Comparison of ENCODE assay signal across 26 cellular contexts in genomic region chr20:21665687-21666446, GRCh38. TPM values are rescaled to one million over a fixed set of nuclear protein-coding genes. Genes with fewer than 3 reads are reported as not detected.
"Had no signal": no experiment of that assay in that cellular context is flagged by ENCODE, and none has a peak within 500 bp of the region (broad histone marks: within the 10 kb centered on the region; RNA-seq: fewer than 3 reads in every experiment).

No MANE protein-coding gene starts in this region.

- H3K4me1 Mint-ChIP-seq: activated naive CD8-positive, alpha-beta T cell treated with anti-CD3 and anti-CD28 coated beads, Interleukin-2, amount 10 ng/mL, durations not matched to agents 7 days and 5 days; naive thymus-derived CD8-positive, alpha-beta T cell; neural progenitor cell had no signal

- H3K4me3 Mint-ChIP-seq: activated naive CD4-positive, alpha-beta T cell treated with anti-CD3 and anti-CD28 coated beads for 36 hours; activated naive CD8-positive, alpha-beta T cell treated with anti-CD3 and anti-CD28 coated beads, Interleukin-2, amount 10 ng/mL, durations not matched to agents 7 days and 5 days; activated T-cell treated with anti-CD3 and anti-CD28 coated beads, Interleukin-2, amount 50 U/mL, for 72 hours; naive thymus-derived CD8-positive, alpha-beta T cell; neural progenitor cell; WTC11 had no signal

- H3K27me3 Mint-ChIP-seq: activated naive CD8-positive, alpha-beta T cell treated with anti-CD3 and anti-CD28 coated beads, Interleukin-2, amount 10 ng/mL, durations not matched to agents 7 days and 5 days had no signal

- H3K27ac ChIP-seq: cardiac muscle cell, heart left ventricle, lower lobe of right lung, neural progenitor cell, prostate gland had no signal

- ATAC-seq: activated T-cell treated with anti-CD3 and anti-CD28 coated beads, Interleukin-2, amount 50 U/mL, for 72 hours; heart left ventricle; left lobe of liver; lower lobe of right lung; naive thymus-derived CD8-positive, alpha-beta T cell; WTC11 had no signal

- H3K9me3 Mint-ChIP-seq: activated naive CD4-positive, alpha-beta T cell treated with anti-CD3 and anti-CD28 coated beads for 36 hours; activated naive CD8-positive, alpha-beta T cell treated with anti-CD3 and anti-CD28 coated beads, Interleukin-2, amount 10 ng/mL, durations not matched to agents 7 days and 5 days; activated T-cell treated with anti-CD3 and anti-CD28 coated beads, Interleukin-2, amount 50 U/mL, for 72 hours; WTC11 had no signal

- DNase-seq: activated CD4-positive, alpha-beta T cell treated with anti-CD3 and anti-CD28 coated beads, Interleukin-2, amount 50 U/mL, for 4 hours; activated CD8-positive, alpha-beta memory T cell treated with anti-CD3 and anti-CD28 coated beads, Interleukin-2, amount 50 U/mL, for 48 hours; activated effector memory CD4-positive, alpha-beta T cell treated with Interleukin-2 at 50 U/mL for 16 hours; activated naive CD4-positive, alpha-beta T cell treated with anti-CD3 and anti-CD28 coated beads for 36 hours; activated naive CD8-positive, alpha-beta T cell treated with anti-CD3 and anti-CD28 coated beads, Interleukin-2, amount 10 ng/mL, durations not matched to agents 7 days and 5 days; activated T-cell treated with anti-CD3 and anti-CD28 coated beads, Interleukin-2, amount 50 U/mL, for 72 hours; amniotic stem cell; cortex of kidney; heart left ventricle; lower lobe of right lung; naive thymus-derived CD8-positive, alpha-beta T cell; stimulated activated CD4-positive, alpha-beta T cell treated with anti-CD3 and anti-CD28 coated beads, Interleukin-2, amount 100 ng/mL, for 48 hours; stimulated activated naive CD4-positive, alpha-beta T cell treated with Interleukin-2 at 50 U/mL for 16 hours; T-helper 9 cell had no signal

- H3K27ac Mint-ChIP-seq: activated naive CD4-positive, alpha-beta T cell treated with anti-CD3 and anti-CD28 coated beads for 36 hours; activated naive CD8-positive, alpha-beta T cell treated with anti-CD3 and anti-CD28 coated beads, Interleukin-2, amount 10 ng/mL, durations not matched to agents 7 days and 5 days; activated T-cell treated with anti-CD3 and anti-CD28 coated beads, Interleukin-2, amount 50 U/mL, for 72 hours; naive thymus-derived CD8-positive, alpha-beta T cell; neural progenitor cell; WTC11 had no signal

- FAIRE-seq: endometrium, keratinocyte had no signal

- H3K36me3 ChIP-seq: cardiac muscle cell, heart left ventricle, lower lobe of right lung, neural progenitor cell, prostate gland had no signal

- H3K9ac ChIP-seq: neural progenitor cell had no signal

- H3K27me3 ChIP-seq: heart left ventricle had no signal

- H3K4me2 ChIP-seq: neural progenitor cell had no signal

- H3K9me3 ChIP-seq: heart left ventricle, lower lobe of right lung, prostate gland had no signal

- H3K4me3 ChIP-seq: cardiac muscle cell, heart left ventricle, lower lobe of right lung, neural progenitor cell, prostate gland had no signal

- H3K36me3 Mint-ChIP-seq: activated naive CD8-positive, alpha-beta T cell treated with anti-CD3 and anti-CD28 coated beads, Interleukin-2, amount 10 ng/mL, durations not matched to agents 7 days and 5 days; naive thymus-derived CD8-positive, alpha-beta T cell; neural progenitor cell; WTC11 had no signal

- H3K4me1 ChIP-seq: heart left ventricle, lower lobe of right lung, neural progenitor cell, prostate gland had no signal

RNA-seq across cellular contexts. Expression of gene PAX1, which starts 39.6 kb away (rescaled TPM):
- total RNA-seq: activated CD8-positive, alpha-beta memory T cell treated with anti-CD3 and anti-CD28 coated beads for 36 hours; activated naive CD4-positive, alpha-beta T cell treated with anti-CD3 and anti-CD28 coated beads for 36 hours; activated naive CD8-positive, alpha-beta T cell treated with anti-CD3 and anti-CD28 coated beads, Interleukin-2, amount 10 ng/mL, durations not matched to agents 7 days and 5 days; activated T-cell treated with anti-CD3 and anti-CD28 coated beads, Interleukin-2, amount 50 U/mL, for 72 hours; cardiac muscle cell; cerebellum; left lobe of liver; lower lobe of right lung; naive thymus-derived CD8-positive, alpha-beta T cell; osteocyte; prostate gland; T-helper 1 cell treated with Interleukin-12 subunit alpha and Interleukin-12 subunit beta and Interleukin-4 antibody, amounts not matched to agents 30 ng/mL and 1 ng/mL, for 36 hours; ureter; WTC11 had no signal
- polyA plus RNA-seq: cardiac muscle cell; heart left ventricle; keratinocyte; naive thymus-derived CD8-positive, alpha-beta T cell had no signal
